10 cellular contexts compared by ENCODE assay signal in the genomic region with DNA sequence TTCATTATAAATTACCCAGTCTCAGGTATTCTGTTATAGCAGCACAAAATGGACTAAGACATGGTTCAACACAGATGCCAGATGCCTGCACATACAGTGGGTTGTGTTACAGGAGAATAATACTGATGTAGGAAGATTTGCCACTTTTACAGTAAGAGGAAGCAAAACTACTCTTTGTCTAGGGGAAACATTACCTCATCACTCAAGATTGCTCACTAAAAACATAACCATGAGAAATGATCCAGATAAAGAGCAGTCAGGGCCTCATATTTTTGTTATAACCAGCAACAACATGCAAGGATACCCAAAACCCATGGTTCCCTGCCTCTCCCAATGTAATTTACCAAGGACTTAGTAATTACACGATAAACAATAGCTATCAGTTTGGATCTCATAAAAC. TPM values are rescaled to one million over a fixed set of nuclear protein-coding genes. Genes with fewer than 3 reads are reported as not detected.
DNase-seq lines count a peak whose midpoint lies in the region; ATAC-seq lines count a peak whose summit lies in the region.
"Had no signal": no experiment of that assay in that cellular context is flagged by ENCODE, and none has a peak within 500 bp of the region (broad histone marks: within the 10 kb centered on the region; RNA-seq: fewer than 3 reads in every experiment).

No MANE protein-coding gene starts in this region.

- peak; percentile 72 for DNase-seq in EH (ENCODE audit: low read depth)
- DNase-seq in NOMO-1 treated with dmso at 0.1 percent for 144 hours (lab: John Stamatoyannopoulos, UW; ENCODE audit: unreplicated experiment) = peak; percentile 39
- peak; percentile 85 for DNase-seq in iris pigment epithelial cell (ENCODE audit: low read depth)
- no peak for DNase-seq in effector CD4-positive, alpha-beta T cell
- no peak for DNase-seq in activated naive CD4-positive, alpha-beta T cell treated with anti-CD3 and anti-CD28 coated beads, Interleukin-2, amount 50 U/mL, for 72 hours (ENCODE audit: low spot score in 2 of 2)
- no peak for DNase-seq in germinal center (ENCODE audit: low spot score)
- DNase-seq in NCI-H187 (lab: John Stamatoyannopoulos, UW) = no peak
- DNase-seq: activated naive CD4-positive, alpha-beta T cell treated with Interleukin-2 at 50 U/mL for 16 hours; thyroid gland had no signal

- ATAC-seq in GM21786 (IDR thresholded peaks at IDR 0.05; ENCODE audit: unreplicated experiment) = peak; percentile 75
- no peak for ATAC-seq in activated naive CD4-positive, alpha-beta T cell treated with anti-CD3 and anti-CD28 coated beads, Interleukin-2, amount 50 U/mL, for 72 hours

- H3K36me3 Mint-ChIP-seq in activated naive CD4-positive, alpha-beta T cell treated with anti-CD3 and anti-CD28 coated beads, Interleukin-2, amount 50 U/mL, for 72 hours = no peaks in the 10 kb centered on the region

- H3K9me3 Mint-ChIP-seq in activated naive CD4-positive, alpha-beta T cell treated with anti-CD3 and anti-CD28 coated beads, Interleukin-2, amount 50 U/mL, for 72 hours = peaks cover 4 to 9% of the 10 kb centered on the region in 2 donors

- H3K27ac Mint-ChIP-seq in activated naive CD4-positive, alpha-beta T cell treated with anti-CD3 and anti-CD28 coated beads, Interleukin-2, amount 50 U/mL, for 72 hours = no peak overlapping the region

RNA-seq across cellular contexts. Expression of a gene that starts 28.0 kb away (rescaled TPM):
- total RNA-seq in activated naive CD4-positive, alpha-beta T cell treated with anti-CD3 and anti-CD28 coated beads, Interleukin-2, amount 50 U/mL, for 72 hours = under 1 TPM in 1 of 2 donors, not detected in 1; 0.54 TPM

Comparison
In these comparisons a context has a peak if more than half of its experiments do, and no peak if none do; other contexts are left out.
1. DNase-seq: peak in EH (single experiment), NOMO-1 treated with dmso at 0.1 percent for 144 hours (single experiment) and iris pigment epithelial cell (single experiment); none in effector CD4-positive, alpha-beta T cell (single experiment), activated naive CD4-positive, alpha-beta T cell treated with anti-CD3 and anti-CD28 coated beads, Interleukin-2, amount 50 U/mL, for 72 hours (0 of 2), germinal center (single experiment) and NCI-H187 (0 of 2).